ENCODE assay signal across 9 cellular contexts in the genomic region with DNA sequence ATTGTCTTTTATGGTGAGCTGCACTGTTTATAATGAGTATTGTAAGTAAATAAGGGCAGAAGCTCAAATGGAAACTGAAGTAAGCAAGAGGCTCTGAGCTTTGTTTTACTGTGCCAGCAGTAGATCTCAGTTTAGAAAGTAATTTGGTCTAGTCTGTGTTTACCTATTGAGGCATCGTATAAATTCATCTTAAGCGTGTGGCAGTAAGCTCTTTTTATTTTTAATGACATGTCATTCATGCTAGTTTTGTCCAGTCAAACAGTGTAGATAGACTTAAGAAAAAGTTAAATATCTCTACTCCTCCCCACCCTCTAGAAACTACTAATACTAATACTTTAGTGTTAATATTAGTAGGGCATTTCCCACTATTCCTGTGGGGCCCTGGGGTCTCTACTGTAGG. TPM values are rescaled to one million over a fixed set of nuclear protein-coding genes. Genes with fewer than 3 reads are reported as not detected.
DNase-seq lines count a peak whose midpoint lies in the region; ATAC-seq and TF ChIP-seq lines count a peak whose summit lies in the region.
"Had no signal": no experiment of that assay in that cellular context is flagged by ENCODE, and none has a peak within 500 bp of the region (broad histone marks: within the 10 kb centered on the region; RNA-seq: fewer than 3 reads in every experiment).

No MANE protein-coding gene starts in this region.

- peak overlapping the region; percentile 93 for H3K4me3 Mint-ChIP-seq in activated CD4-positive, alpha-beta T cell treated with anti-CD3 and anti-CD28 coated beads, Interleukin-2, amount 10 ng/mL, durations not matched to agents 24 days and 14 days
- peak overlapping the region; percentile 82 for H3K4me3 Mint-ChIP-seq in activated CD4-positive, alpha-beta memory T cell treated with anti-CD3 and anti-CD28 coated beads for 36 hours

- peaks cover 10% of the 10 kb centered on the region for H3K36me3 Mint-ChIP-seq in activated CD4-positive, alpha-beta T cell treated with anti-CD3 and anti-CD28 coated beads, Interleukin-2, amount 10 ng/mL, durations not matched to agents 24 days and 14 days (ENCODE audit: low read depth)
- peaks cover 1% of the 10 kb centered on the region for H3K36me3 Mint-ChIP-seq in activated CD4-positive, alpha-beta memory T cell treated with anti-CD3 and anti-CD28 coated beads for 36 hours

- TF ChIP-seq POLR2A in suprapubic skin (IDR thresholded peaks at IDR 0.05), result no peak

- intact Hi-C loops in activated CD4-positive, alpha-beta T cell treated with anti-CD3 and anti-CD28 coated beads, Interleukin-2, amount 10 ng/mL, durations not matched to agents 24 days and 14 days (cut with micrococcal nuclease), result loop anchor here (2.0 to 5.0 kb wide), 3 partner anchors 46 to 774 kb away; a partner anchor contains a TSS
- intact Hi-C loops in activated CD4-positive, alpha-beta memory T cell treated with anti-CD3 and anti-CD28 coated beads for 36 hours (cut with micrococcal nuclease), result loop anchor here (1.0 to 5.0 kb wide), 2 partner anchors 15 to 1164 kb away; no protein-coding TSS in a partner anchor

- H3K4me3 ChIP-seq in iPS-11a (ENCODE audit: low read depth, low read length) (peak overlapping the region; percentile 70), suprapubic skin (peak overlapping the region; percentile 98)

- H3K36me3 ChIP-seq in suprapubic skin, result no peaks in the 10 kb centered on the region

- no peak for TF ChIP-seq CTCF in suprapubic skin (IDR thresholded peaks at IDR 0.05)

- CTCF ChIA-PET in activated CD4-positive, alpha-beta memory T cell treated with anti-CD3 and anti-CD28 coated beads for 36 hours (lab: Charles Lee), result interaction anchor here (1.4 to 3.3 kb wide), 2 partner anchors 16 to 508 kb away, joined by 5 to 22 read pairs; no protein-coding TSS in a partner anchor

- H3K27ac Mint-ChIP-seq in activated CD4-positive, alpha-beta T cell treated with anti-CD3 and anti-CD28 coated beads, Interleukin-2, amount 10 ng/mL, durations not matched to agents 24 days and 14 days, result no peak overlapping the region
- H3K27ac Mint-ChIP-seq in activated CD4-positive, alpha-beta memory T cell treated with anti-CD3 and anti-CD28 coated beads for 36 hours, result no peak overlapping the region

- no peaks in the 10 kb centered on the region for H3K27me3 ChIP-seq in suprapubic skin

- H3K27me3 Mint-ChIP-seq in activated CD4-positive, alpha-beta T cell treated with anti-CD3 and anti-CD28 coated beads, Interleukin-2, amount 10 ng/mL, durations not matched to agents 24 days and 14 days, result no peaks in the 10 kb centered on the region
- no peaks in the 10 kb centered on the region for H3K27me3 Mint-ChIP-seq in activated CD4-positive, alpha-beta memory T cell treated with anti-CD3 and anti-CD28 coated beads for 36 hours

- no peaks in the 10 kb centered on the region for H3K9me3 ChIP-seq in suprapubic skin

- H3K27ac ChIP-seq in suprapubic skin, result no peak overlapping the region

- POLR2A ChIA-PET in activated CD4-positive, alpha-beta memory T cell treated with anti-CD3 and anti-CD28 coated beads for 36 hours (lab: Charles Lee), result no interaction called here

- WGBS in suprapubic skin, result 47% methylated on average over 2 of the region's 2 CpGs

- H3K4me1 ChIP-seq in suprapubic skin, result peaks cover 39% of the 10 kb centered on the region

- no peak for ATAC-seq in HG03342 (IDR thresholded peaks at IDR 0.05; ENCODE audit: unreplicated experiment)

- peaks cover 38% of the 10 kb centered on the region for H3K4me1 Mint-ChIP-seq in activated CD4-positive, alpha-beta T cell treated with anti-CD3 and anti-CD28 coated beads, Interleukin-2, amount 10 ng/mL, durations not matched to agents 24 days and 14 days
- H3K4me1 Mint-ChIP-seq in activated CD4-positive, alpha-beta memory T cell treated with anti-CD3 and anti-CD28 coated beads for 36 hours (ENCODE audit: low read depth), result peaks cover 55% of the 10 kb centered on the region

- no peak for DNase-seq in activated CD4-positive, alpha-beta T cell treated with anti-CD3 and anti-CD28 coated beads, Interleukin-2, amount 10 ng/mL, durations not matched to agents 24 days and 14 days
- no peak for DNase-seq in activated CD4-positive, alpha-beta T cell treated with anti-CD3 and anti-CD28 coated beads for 48 hours
- no peak for DNase-seq in activated CD4-positive, alpha-beta memory T cell treated with anti-CD3 and anti-CD28 coated beads for 36 hours
- DNase-seq in suprapubic skin (ENCODE audit: low spot score in 2 of 2) (no peak), activated gamma-delta T cell (lab: John Stamatoyannopoulos, UW) (no peak), hippocampal formation (lab: John Stamatoyannopoulos, UW) (no peak)
- DNase-seq: COR-L47 had no signal

- H3K9me3 Mint-ChIP-seq in activated CD4-positive, alpha-beta T cell treated with anti-CD3 and anti-CD28 coated beads, Interleukin-2, amount 10 ng/mL, durations not matched to agents 24 days and 14 days, result no peaks in the 10 kb centered on the region
- no peaks in the 10 kb centered on the region for H3K9me3 Mint-ChIP-seq in activated CD4-positive, alpha-beta memory T cell treated with anti-CD3 and anti-CD28 coated beads for 36 hours

- TF ChIP-seq EP300 in suprapubic skin (IDR thresholded peaks at IDR 0.05), result no peak

RNA-seq across cellular contexts. Expression of a gene that starts 2.0 kb away (rescaled TPM):
- total RNA-seq in activated CD4-positive, alpha-beta T cell treated with anti-CD3 and anti-CD28 coated beads, Interleukin-2, amount 10 ng/mL, durations not matched to agents 24 days and 14 days, result 24.1 and 24.8 TPM in 2 replicates
- 10 to 100 TPM; 19.0 to 21.4 TPM for total RNA-seq in activated CD4-positive, alpha-beta memory T cell treated with anti-CD3 and anti-CD28 coated beads for 36 hours
- 10 to 100 TPM; 31.8 to 43.5 (median 34.1) TPM for total RNA-seq in suprapubic skin
